8 cellular contexts compared by ENCODE assay signal in genomic region chr3:119497824-119498187, GRCh38. TPM values are rescaled to one million over a fixed set of nuclear protein-coding genes. Genes with fewer than 3 reads are reported as not detected.
DNase-seq lines count a peak whose midpoint lies in the region; ATAC-seq, FAIRE-seq and TF ChIP-seq lines count a peak whose summit lies in the region.

No MANE protein-coding gene starts in this region.

- H3K36me3 ChIP-seq in A673 (ENCODE audit: insufficient read depth, low read length, poor library complexity, severe bottlenecking) (no peaks in the 10 kb centered on the region), HepG2 (replicated peaks in 1 of 2; ENCODE audit: control insufficient read depth in 1 of 2, insufficient read depth in 2 of 2, low read length in 2 of 2) (no peaks in the 10 kb centered on the region; a peak in 1 of 5 replicates)

- peak overlapping the region; percentile 78 for H3K4me2 ChIP-seq in HepG2 (ENCODE audit: low read depth, low read length)

- DNase-seq in A673 (ENCODE audit: low spot score): peak; percentile 5
- DNase-seq in GM12865 (ENCODE audit: low read depth): peak; percentile 18
- peak; percentile 24 for DNase-seq in NCI-H69 (lab: John Stamatoyannopoulos, UW)
- no peak for DNase-seq in chondrocyte (ENCODE audit: low spot score)
- peak; percentile 20 for DNase-seq in HepG2 (ENCODE audit: low spot score)
- DNase-seq in superior temporal gyrus (ENCODE audit: extremely low spot score): peak; percentile 36
- DNase-seq in SIG-M5 treated with dmso at 0.1 percent for 504 hours (lab: John Stamatoyannopoulos, UW; ENCODE audit: unreplicated experiment): no peak
- no peak for DNase-seq in NCI-H774 (lab: John Stamatoyannopoulos, UW)

- H3K27ac ChIP-seq in A673 (ENCODE audit: low read depth, low read length, poor library complexity, severe bottlenecking) (peak overlapping the region; percentile 95), HepG2 (ENCODE audit: extremely low read length, insufficient read depth, low read length) (peak overlapping the region; percentile 97)

- H3K4me1 ChIP-seq in A673 (ENCODE audit: insufficient read depth, low read length, poor library complexity, severe bottlenecking): peaks cover 11% of the 10 kb centered on the region
- H3K4me1 ChIP-seq in HepG2 (ENCODE audit: insufficient read depth, low read length): peaks cover 31% of the 10 kb centered on the region

- in situ Hi-C loops in HepG2 (cut with HindIII; ENCODE audit: extremely low pct_ligation_motif_present, low pct_unique_long_range_greater_than_20kb): no loop called here

- H3K27me3 Mint-ChIP-seq in chondrocyte (ENCODE audit: low read depth): no peaks in the 10 kb centered on the region

- peak overlapping the region; percentile 99 for H3K4me3 Mint-ChIP-seq in chondrocyte (ENCODE audit: unreplicated experiment)

- H3K9me3 ChIP-seq in A673 (ENCODE audit: low read depth, low read length, poor library complexity, severe bottlenecking) (no peaks in the 10 kb centered on the region), HepG2 (ENCODE audit: low read length) (no peaks in the 10 kb centered on the region)

- no peaks in the 10 kb centered on the region for H3K9me3 Mint-ChIP-seq in chondrocyte (ENCODE audit: low read depth)

- BruUV-seq in A673 (replicated peaks; lab: Mats Ljungman, UMichigan) (TSS peak; percentile 96), HepG2 (replicated peaks; lab: Mats Ljungman, UMichigan) (TSS peak; percentile 95)

- peaks cover 33% of the 10 kb centered on the region for H3K4me1 Mint-ChIP-seq in chondrocyte (ENCODE audit: low read depth)

- intact Hi-C loops in A673 (cut with micrococcal nuclease; ENCODE audit: unreplicated experiment): no loop called here
- intact Hi-C loops in HepG2 (cut with micrococcal nuclease; ENCODE audit: unreplicated experiment): loop anchor here (1.0 kb wide), 2 partner anchors 29 to 35 kb away; partner anchors contain the start of gene TMEM39A

- no peak for TF ChIP-seq RAD21 in HepG2 (CRISPR knock-in tag; IDR thresholded peaks at IDR 0.05)

- H3K4me3 ChIP-seq in A673 (ENCODE audit: low read depth, low read length, poor library complexity, severe bottlenecking): peak overlapping the region; percentile 92
- peak overlapping the region; percentile 96 for H3K4me3 ChIP-seq in GM12865 (ENCODE audit: low read depth, low read length)
- peak overlapping the region; percentile 63 to 97 (median 96) for H3K4me3 ChIP-seq in HepG2 (replicated peaks in 1 of 3; ENCODE audit: insufficient read depth in 1 of 3, low read depth in 2 of 3, low read length in 3 of 3)

- peak overlapping the region; percentile 98 for H3K9ac ChIP-seq in HepG2 (ENCODE audit: insufficient read depth, low read depth, low read length)

- no peaks in the 10 kb centered on the region for H4K20me1 ChIP-seq in HepG2 (ENCODE audit: insufficient read depth, low read length)

- peaks cover 26% of the 10 kb centered on the region for H3K79me2 ChIP-seq in HepG2 (ENCODE audit: insufficient read depth, low read length)

- peak overlapping the region; percentile 99 for H3K27ac Mint-ChIP-seq in chondrocyte (ENCODE audit: unreplicated experiment)

- TF ChIP-seq CTCF in A673 (conservative IDR thresholded peaks at IDR 0.05; ENCODE audit: low read depth, low read length): no peak
- TF ChIP-seq CTCF in GM12865 (IDR thresholded peaks at IDR 0.05; ENCODE audit: insufficient read depth, low read depth, low read length, missing control alignments): no peak
- TF ChIP-seq CTCF in chondrocyte (IDR thresholded peaks at IDR 0.05): no peak
- TF ChIP-seq CTCF in HepG2 (CRISPR knock-in tag; IDR thresholded peaks at IDR 0.05): no peak

- FAIRE-seq in HepG2 (lab: Jason Lieb, UNC): no peak

- TF ChIP-seq POLR2A in HepG2 (IDR thresholded peaks at IDR 0.05; ENCODE audit: insufficient read depth in 1 of 2, low read depth in 2 of 2, low read length in 2 of 2): no peak

- 0% methylated on average over 9 of the region's 9 CpGs for WGBS in HepG2 (ENCODE audit: low lambda C conversion rate)

- H2AFZ ChIP-seq in HepG2 (ENCODE audit: low read length): no peak overlapping the region

- peak; percentile 31 for ATAC-seq in HepG2

- POLR2A ChIA-PET in A673 (lab: Charles Lee; ENCODE audit: low non-redundant PET) (no interaction called here), HepG2 (lab: Yijun Ruan, JAX) (interaction anchor here (0.6 to 5.4 kb wide), 19 partner anchors 9 to 1098 kb away, joined by 3 to 80 read pairs (median 5); partner anchors contain the start of genes B4GALT4, COX17, GSK3B and NDUFB4)

- CTCF ChIA-PET in A673 (lab: Charles Lee) (no interaction called here), HepG2 (lab: Yijun Ruan, JAX; ENCODE audit: low intra/inter-chr PET ratio, low total read pairs) (no interaction called here)

- H3K27me3 ChIP-seq in A673 (replicated peaks; ENCODE audit: insufficient read depth, low read depth, low read length, poor library complexity) (no peaks in the 10 kb centered on the region), HepG2 (ENCODE audit: control insufficient read depth in 1 of 2, insufficient read depth in 2 of 2, low read length in 2 of 2) (no peaks in the 10 kb centered on the region; a peak in 1 of 5 replicates)

- TF ChIP-seq EP300 in HepG2 (IDR thresholded peaks at IDR 0.05; ENCODE audit: low read depth in 2 of 2, low read length in 2 of 2): no peak
- TF ChIP-seq EP300 in HepG2 (CRISPR knock-in tag; IDR thresholded peaks at IDR 0.05; ENCODE audit: borderline replicate concordance): no peak

- no peaks in the 10 kb centered on the region for H3K36me3 Mint-ChIP-seq in chondrocyte (ENCODE audit: low read depth)

RNA-seq across cellular contexts. Expression of gene TIMMDC1, which starts 0.5 kb away (rescaled TPM):
- total RNA-seq in A673 (2021) (96.7 and 97.8 TPM in 2 replicates), chondrocyte (88.8 to 112 TPM (median 94.8 TPM) in 3 replicates), HepG2 (2016; rRNA removed; fragmentation: Illumina TruSeq; extraction: Trizol) (77.8 and 78.2 TPM in 2 replicates)
- total RNA-seq in HepG2 (2016; cell fraction: cytosol; rRNA removed; fragmentation: Illumina TruSeq; extraction: Trizol; ENCODE audit: low read depth): 22.6 and 30.9 TPM in 2 replicates
- 79.0 and 81.0 TPM in 2 replicates for total RNA-seq in HepG2 (2016; cell fraction: insoluble cytoplasmic fraction; rRNA removed; fragmentation: Illumina TruSeq; extraction: Trizol)
- 54.0 and 62.0 TPM in 2 replicates for total RNA-seq in HepG2 (2016; cell fraction: membrane; rRNA removed; fragmentation: Illumina TruSeq; extraction: Trizol)
- total RNA-seq in HepG2 (2016; cell fraction: nucleus; rRNA removed; fragmentation: Illumina TruSeq; extraction: Trizol): 45.2 and 47.9 TPM in 2 replicates
- polyA plus RNA-seq in HepG2 (2011; rRNA removed): 41.9 and 50.0 TPM in 2 replicates
- polyA plus RNA-seq in HepG2 (2011; cell fraction: cytosol; rRNA removed): 40.2 and 43.5 TPM in 2 replicates
- polyA plus RNA-seq in HepG2 (2011; cell fraction: nucleus; rRNA removed): 46.3 and 51.0 TPM in 2 replicates
- polyA plus RNA-seq in HepG2 (2012): 37.3 and 63.6 TPM in 2 replicates
- polyA plus RNA-seq in HepG2 (2016; cell fraction: cytosol; fragmentation: Illumina TruSeq; extraction: Trizol; ENCODE audit: low read depth): 30.9 and 42.2 TPM in 2 replicates
- 74.7 and 81.2 TPM in 2 replicates for polyA plus RNA-seq in HepG2 (2016; cell fraction: insoluble cytoplasmic fraction; fragmentation: Illumina TruSeq; extraction: Trizol; ENCODE audit: low read depth)
- 45.4 and 51.3 TPM in 2 replicates for polyA plus RNA-seq in HepG2 (2016; cell fraction: membrane; fragmentation: Illumina TruSeq; extraction: Trizol; ENCODE audit: low read depth)
- 89.5 and 98.9 TPM in 2 replicates for polyA plus RNA-seq in HepG2 (2016; cell fraction: nucleus; fragmentation: Illumina TruSeq; extraction: Trizol; ENCODE audit: insufficient read depth, low read depth)
- polyA minus RNA-seq in HepG2 (2011; rRNA and poly(A)+ RNA removed; ENCODE audit: low replicate concordance): 49.3 and 54.0 TPM in 2 replicates
- polyA minus RNA-seq in HepG2 (2011; cell fraction: cytosol; rRNA and poly(A)+ RNA removed): 21.8 and 22.8 TPM in 2 replicates
- 29.0 and 29.6 TPM in 2 replicates for polyA minus RNA-seq in HepG2 (2011; cell fraction: nucleus; rRNA and poly(A)+ RNA removed)

RNA-seq across cellular contexts. Expression of gene POGLUT1, which starts 29.0 kb away (rescaled TPM):
- 22.7 and 28.7 TPM in 2 replicates for total RNA-seq in A673 (2021)
- total RNA-seq in chondrocyte: 17.9 to 21.5 TPM (median 20.3 TPM) in 3 replicates
- total RNA-seq in HepG2 (2016; rRNA removed; fragmentation: Illumina TruSeq; extraction: Trizol): 14.2 and 22.9 TPM in 2 replicates
- total RNA-seq in HepG2 (2016; cell fraction: cytosol; rRNA removed; fragmentation: Illumina TruSeq; extraction: Trizol; ENCODE audit: low read depth): 4.3 and 4.4 TPM in 2 replicates
- 13.2 and 23.1 TPM in 2 replicates for total RNA-seq in HepG2 (2016; cell fraction: insoluble cytoplasmic fraction; rRNA removed; fragmentation: Illumina TruSeq; extraction: Trizol)
- 7.0 and 8.7 TPM in 2 replicates for total RNA-seq in HepG2 (2016; cell fraction: membrane; rRNA removed; fragmentation: Illumina TruSeq; extraction: Trizol)
- total RNA-seq in HepG2 (2016; cell fraction: nucleus; rRNA removed; fragmentation: Illumina TruSeq; extraction: Trizol): 31.6 and 36.9 TPM in 2 replicates
- 12.9 and 15.3 TPM in 2 replicates for polyA plus RNA-seq in HepG2 (2011; rRNA removed)
- polyA plus RNA-seq in HepG2 (2011; cell fraction: cytosol; rRNA removed): 5.0 and 9.4 TPM in 2 replicates
- polyA plus RNA-seq in HepG2 (2011; cell fraction: nucleus; rRNA removed): 11.8 and 15.2 TPM in 2 replicates
- polyA plus RNA-seq in HepG2 (2012): 10.8 and 13.8 TPM in 2 replicates
- 1.1 and 1.2 TPM in 2 replicates for polyA plus RNA-seq in HepG2 (2016; cell fraction: cytosol; fragmentation: Illumina TruSeq; extraction: Trizol; ENCODE audit: low read depth)
- polyA plus RNA-seq in HepG2 (2016; cell fraction: insoluble cytoplasmic fraction; fragmentation: Illumina TruSeq; extraction: Trizol; ENCODE audit: low read depth): 8.9 and 10.3 TPM in 2 replicates
- 2.7 TPM in 2 replicates for polyA plus RNA-seq in HepG2 (2016; cell fraction: membrane; fragmentation: Illumina TruSeq; extraction: Trizol; ENCODE audit: low read depth)
- polyA plus RNA-seq in HepG2 (2016; cell fraction: nucleus; fragmentation: Illumina TruSeq; extraction: Trizol; ENCODE audit: insufficient read depth, low read depth): 46.4 and 46.8 TPM in 2 replicates
- polyA minus RNA-seq in HepG2 (2011; rRNA and poly(A)+ RNA removed; ENCODE audit: low replicate concordance): 13.9 and 23.0 TPM in 2 replicates
- polyA minus RNA-seq in HepG2 (2011; cell fraction: cytosol; rRNA and poly(A)+ RNA removed): 9.5 and 12.0 TPM in 2 replicates
- 25.5 and 34.2 TPM in 2 replicates for polyA minus RNA-seq in HepG2 (2011; cell fraction: nucleus; rRNA and poly(A)+ RNA removed)

RNA-seq across cellular contexts. Expression of gene TMEM39A, which starts 34.4 kb away (rescaled TPM):
- total RNA-seq in A673 (2021): 37.0 and 39.7 TPM in 2 replicates
- 55.9 to 73.1 TPM (median 58.5 TPM) in 3 replicates for total RNA-seq in chondrocyte
- 32.9 and 55.8 TPM in 2 replicates for total RNA-seq in HepG2 (2016; rRNA removed; fragmentation: Illumina TruSeq; extraction: Trizol)
- total RNA-seq in HepG2 (2016; cell fraction: cytosol; rRNA removed; fragmentation: Illumina TruSeq; extraction: Trizol; ENCODE audit: low read depth): 8.2 and 8.7 TPM in 2 replicates
- total RNA-seq in HepG2 (2016; cell fraction: insoluble cytoplasmic fraction; rRNA removed; fragmentation: Illumina TruSeq; extraction: Trizol): 38.1 and 61.6 TPM in 2 replicates
- total RNA-seq in HepG2 (2016; cell fraction: membrane; rRNA removed; fragmentation: Illumina TruSeq; extraction: Trizol): 24.4 and 26.5 TPM in 2 replicates
- 75.1 and 80.5 TPM in 2 replicates for total RNA-seq in HepG2 (2016; cell fraction: nucleus; rRNA removed; fragmentation: Illumina TruSeq; extraction: Trizol)
- polyA plus RNA-seq in HepG2 (2011; rRNA removed): 56.8 and 64.9 TPM in 2 replicates
- polyA plus RNA-seq in HepG2 (2011; cell fraction: cytosol; rRNA removed): 31.1 and 36.5 TPM in 2 replicates
- polyA plus RNA-seq in HepG2 (2011; cell fraction: nucleus; rRNA removed): 66.0 and 77.3 TPM in 2 replicates
- 37.2 and 41.2 TPM in 2 replicates for polyA plus RNA-seq in HepG2 (2012)
- 2.9 and 4.2 TPM in 2 replicates for polyA plus RNA-seq in HepG2 (2016; cell fraction: cytosol; fragmentation: Illumina TruSeq; extraction: Trizol; ENCODE audit: low read depth)
- polyA plus RNA-seq in HepG2 (2016; cell fraction: insoluble cytoplasmic fraction; fragmentation: Illumina TruSeq; extraction: Trizol; ENCODE audit: low read depth): 23.9 and 28.6 TPM in 2 replicates
- 5.2 and 8.6 TPM in 2 replicates for polyA plus RNA-seq in HepG2 (2016; cell fraction: membrane; fragmentation: Illumina TruSeq; extraction: Trizol; ENCODE audit: low read depth)
- 64.5 and 65.7 TPM in 2 replicates for polyA plus RNA-seq in HepG2 (2016; cell fraction: nucleus; fragmentation: Illumina TruSeq; extraction: Trizol; ENCODE audit: insufficient read depth, low read depth)
- 97.7 and 216 TPM in 2 replicates for polyA minus RNA-seq in HepG2 (2011; rRNA and poly(A)+ RNA removed; ENCODE audit: low replicate concordance)
- 41.0 and 43.9 TPM in 2 replicates for polyA minus RNA-seq in HepG2 (2011; cell fraction: cytosol; rRNA and poly(A)+ RNA removed)
- 122 and 140 TPM in 2 replicates for polyA minus RNA-seq in HepG2 (2011; cell fraction: nucleus; rRNA and poly(A)+ RNA removed)

Comparison
In these comparisons a context has a peak if more than half of its experiments do, and no peak if none do; other contexts are left out.
1. DNase-seq: peak in A673 (single experiment), GM12865 (single experiment), NCI-H69 (single experiment), HepG2 (single experiment) and superior temporal gyrus (single experiment); none in chondrocyte (single experiment), SIG-M5 treated with dmso at 0.1 percent for 504 hours (single experiment) and NCI-H774 (single experiment).
2. Peak in every context shown above with its lines, with median percentiles within 50 percentile points of each other: H3K4me3 ChIP-seq.